1 cellular context compared by ENCODE assay signal in the genomic region with DNA sequence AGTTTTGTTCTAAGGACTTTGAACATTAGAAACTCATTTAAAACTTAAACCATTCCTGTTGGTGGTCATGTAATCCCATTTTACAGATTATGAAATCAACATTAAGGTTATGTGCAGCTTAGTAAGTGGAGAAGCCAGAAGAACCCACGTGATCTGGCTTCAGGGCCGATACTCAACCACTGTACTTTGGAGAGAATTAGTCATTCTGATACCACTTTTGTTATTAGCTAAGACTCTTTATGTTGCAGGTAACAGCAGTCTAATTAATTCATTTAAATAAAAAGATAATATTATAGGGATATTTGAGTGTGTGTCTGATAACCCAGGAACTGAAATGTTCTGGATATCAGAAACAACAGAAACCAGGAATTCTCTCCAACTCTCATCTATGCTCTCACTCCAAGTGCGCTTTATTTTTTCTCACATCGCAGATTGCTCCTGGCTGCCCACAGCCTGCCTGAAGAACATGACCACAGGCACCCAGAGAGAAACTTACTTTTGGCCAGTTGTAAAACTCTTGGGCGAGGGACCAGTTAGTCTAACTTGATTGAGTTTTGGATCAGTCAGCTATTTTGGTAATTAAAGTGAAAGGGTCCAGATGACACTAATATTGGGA.
TF ChIP-seq lines count a peak whose summit lies in the region.

No MANE protein-coding gene starts in this region.

TF ChIP-seq in GM23338, 12 proteins besides CTCF, POLR2A, EP300 and RAD21 (continued from another document):
- TF ChIP-seq, protein P1, sequence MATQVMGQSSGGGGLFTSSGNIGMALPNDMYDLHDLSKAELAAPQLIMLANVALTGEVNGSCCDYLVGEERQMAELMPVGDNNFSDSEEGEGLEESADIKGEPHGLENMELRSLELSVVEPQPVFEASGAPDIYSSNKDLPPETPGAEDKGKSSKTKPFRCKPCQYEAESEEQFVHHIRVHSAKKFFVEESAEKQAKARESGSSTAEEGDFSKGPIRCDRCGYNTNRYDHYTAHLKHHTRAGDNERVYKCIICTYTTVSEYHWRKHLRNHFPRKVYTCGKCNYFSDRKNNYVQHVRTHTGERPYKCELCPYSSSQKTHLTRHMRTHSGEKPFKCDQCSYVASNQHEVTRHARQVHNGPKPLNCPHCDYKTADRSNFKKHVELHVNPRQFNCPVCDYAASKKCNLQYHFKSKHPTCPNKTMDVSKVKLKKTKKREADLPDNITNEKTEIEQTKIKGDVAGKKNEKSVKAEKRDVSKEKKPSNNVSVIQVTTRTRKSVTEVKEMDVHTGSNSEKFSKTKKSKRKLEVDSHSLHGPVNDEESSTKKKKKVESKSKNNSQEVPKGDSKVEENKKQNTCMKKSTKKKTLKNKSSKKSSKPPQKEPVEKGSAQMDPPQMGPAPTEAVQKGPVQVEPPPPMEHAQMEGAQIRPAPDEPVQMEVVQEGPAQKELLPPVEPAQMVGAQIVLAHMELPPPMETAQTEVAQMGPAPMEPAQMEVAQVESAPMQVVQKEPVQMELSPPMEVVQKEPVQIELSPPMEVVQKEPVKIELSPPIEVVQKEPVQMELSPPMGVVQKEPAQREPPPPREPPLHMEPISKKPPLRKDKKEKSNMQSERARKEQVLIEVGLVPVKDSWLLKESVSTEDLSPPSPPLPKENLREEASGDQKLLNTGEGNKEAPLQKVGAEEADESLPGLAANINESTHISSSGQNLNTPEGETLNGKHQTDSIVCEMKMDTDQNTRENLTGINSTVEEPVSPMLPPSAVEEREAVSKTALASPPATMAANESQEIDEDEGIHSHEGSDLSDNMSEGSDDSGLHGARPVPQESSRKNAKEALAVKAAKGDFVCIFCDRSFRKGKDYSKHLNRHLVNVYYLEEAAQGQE (IDR thresholded peaks at IDR 0.05; ENCODE audit: unreplicated experiment) = no peak
- TF ChIP-seq, protein P2, sequence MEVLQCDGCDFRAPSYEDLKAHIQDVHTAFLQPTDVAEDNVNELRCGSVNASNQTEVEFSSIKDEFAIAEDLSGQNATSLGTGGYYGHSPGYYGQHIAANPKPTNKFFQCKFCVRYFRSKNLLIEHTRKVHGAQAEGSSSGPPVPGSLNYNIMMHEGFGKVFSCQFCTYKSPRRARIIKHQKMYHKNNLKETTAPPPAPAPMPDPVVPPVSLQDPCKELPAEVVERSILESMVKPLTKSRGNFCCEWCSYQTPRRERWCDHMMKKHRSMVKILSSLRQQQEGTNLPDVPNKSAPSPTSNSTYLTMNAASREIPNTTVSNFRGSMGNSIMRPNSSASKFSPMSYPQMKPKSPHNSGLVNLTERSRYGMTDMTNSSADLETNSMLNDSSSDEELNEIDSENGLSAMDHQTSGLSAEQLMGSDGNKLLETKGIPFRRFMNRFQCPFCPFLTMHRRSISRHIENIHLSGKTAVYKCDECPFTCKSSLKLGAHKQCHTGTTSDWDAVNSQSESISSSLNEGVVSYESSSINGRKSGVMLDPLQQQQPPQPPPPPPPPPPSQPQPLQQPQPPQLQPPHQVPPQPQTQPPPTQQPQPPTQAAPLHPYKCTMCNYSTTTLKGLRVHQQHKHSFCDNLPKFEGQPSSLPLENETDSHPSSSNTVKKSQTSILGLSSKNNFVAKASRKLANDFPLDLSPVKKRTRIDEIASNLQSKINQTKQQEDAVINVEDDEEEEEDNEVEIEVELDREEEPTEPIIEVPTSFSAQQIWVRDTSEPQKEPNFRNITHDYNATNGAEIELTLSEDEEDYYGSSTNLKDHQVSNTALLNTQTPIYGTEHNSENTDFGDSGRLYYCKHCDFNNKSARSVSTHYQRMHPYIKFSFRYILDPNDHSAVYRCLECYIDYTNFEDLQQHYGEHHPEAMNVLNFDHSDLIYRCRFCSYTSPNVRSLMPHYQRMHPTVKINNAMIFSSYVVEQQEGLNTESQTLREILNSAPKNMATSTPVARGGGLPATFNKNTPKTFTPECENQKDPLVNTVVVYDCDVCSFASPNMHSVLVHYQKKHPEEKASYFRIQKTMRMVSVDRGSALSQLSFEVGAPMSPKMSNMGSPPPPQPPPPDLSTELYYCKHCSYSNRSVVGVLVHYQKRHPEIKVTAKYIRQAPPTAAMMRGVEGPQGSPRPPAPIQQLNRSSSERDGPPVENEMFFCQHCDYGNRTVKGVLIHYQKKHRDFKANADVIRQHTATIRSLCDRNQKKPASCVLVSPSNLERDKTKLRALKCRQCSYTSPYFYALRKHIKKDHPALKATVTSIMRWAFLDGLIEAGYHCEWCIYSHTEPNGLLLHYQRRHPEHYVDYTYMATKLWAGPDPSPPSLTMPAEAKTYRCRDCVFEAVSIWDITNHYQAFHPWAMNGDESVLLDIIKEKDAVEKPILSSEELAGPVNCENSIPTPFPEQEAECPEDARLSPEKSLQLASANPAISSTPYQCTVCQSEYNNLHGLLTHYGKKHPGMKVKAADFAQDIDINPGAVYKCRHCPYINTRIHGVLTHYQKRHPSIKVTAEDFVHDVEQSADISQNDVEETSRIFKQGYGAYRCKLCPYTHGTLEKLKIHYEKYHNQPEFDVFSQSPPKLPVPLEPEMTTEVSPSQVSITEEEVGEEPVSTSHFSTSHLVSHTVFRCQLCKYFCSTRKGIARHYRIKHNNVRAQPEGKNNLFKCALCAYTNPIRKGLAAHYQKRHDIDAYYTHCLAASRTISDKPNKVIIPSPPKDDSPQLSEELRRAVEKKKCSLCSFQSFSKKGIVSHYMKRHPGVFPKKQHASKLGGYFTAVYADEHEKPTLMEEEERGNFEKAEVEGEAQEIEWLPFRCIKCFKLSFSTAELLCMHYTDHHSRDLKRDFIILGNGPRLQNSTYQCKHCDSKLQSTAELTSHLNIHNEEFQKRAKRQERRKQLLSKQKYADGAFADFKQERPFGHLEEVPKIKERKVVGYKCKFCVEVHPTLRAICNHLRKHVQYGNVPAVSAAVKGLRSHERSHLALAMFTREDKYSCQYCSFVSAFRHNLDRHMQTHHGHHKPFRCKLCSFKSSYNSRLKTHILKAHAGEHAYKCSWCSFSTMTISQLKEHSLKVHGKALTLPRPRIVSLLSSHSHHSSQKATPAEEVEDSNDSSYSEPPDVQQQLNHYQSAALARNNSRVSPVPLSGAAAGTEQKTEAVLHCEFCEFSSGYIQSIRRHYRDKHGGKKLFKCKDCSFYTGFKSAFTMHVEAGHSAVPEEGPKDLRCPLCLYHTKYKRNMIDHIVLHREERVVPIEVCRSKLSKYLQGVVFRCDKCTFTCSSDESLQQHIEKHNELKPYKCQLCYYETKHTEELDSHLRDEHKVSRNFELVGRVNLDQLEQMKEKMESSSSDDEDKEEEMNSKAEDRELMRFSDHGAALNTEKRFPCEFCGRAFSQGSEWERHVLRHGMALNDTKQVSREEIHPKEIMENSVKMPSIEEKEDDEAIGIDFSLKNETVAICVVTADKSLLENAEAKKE (CRISPR knock-in tag; IDR thresholded peaks at IDR 0.05) = no peak
- no peak for TF ChIP-seq POLR2AphosphoS5 (IDR thresholded peaks at IDR 0.05; ENCODE audit: low read depth)
- TF ChIP-seq EZH2 (IDR thresholded peaks at IDR 0.05; ENCODE audit: low read depth, unreplicated experiment) = no peak
